In genomic region chr1:166156674-166157073, GRCh38 we compare ENCODE assay signal across 27 cellular contexts. TPM values are rescaled to one million over a fixed set of nuclear protein-coding genes. Genes with fewer than 3 reads are reported as not detected.
"Had no signal": no experiment of that assay in that cellular context is flagged by ENCODE, and none has a peak within 500 bp of the region (broad histone marks: within the 10 kb centered on the region; RNA-seq: fewer than 3 reads in every experiment).

No MANE protein-coding gene starts in this region.

- H3K9me3 ChIP-seq: colonic mucosa, esophagus muscularis mucosa, esophagus squamous epithelium, gastrocnemius medialis, gastroesophageal sphincter, heart left ventricle, heart right ventricle had no signal

- H3K27ac Mint-ChIP-seq: dendritic cell treated with granulocyte-macrophage colony-stimulating factor and Interleukin-4, amounts not matched to agents 40 ng/mL and 50 ng/mL, for 4 days; effector memory CD8-positive, alpha-beta T cell; endodermal cell had no signal

- H3K4me1 ChIP-seq: colonic mucosa, esophagus squamous epithelium, foreskin keratinocyte had no signal

- H3K27ac ChIP-seq: colonic mucosa, coronary artery, dorsolateral prefrontal cortex, epithelial cell of prostate, esophagus muscularis mucosa, esophagus squamous epithelium, foreskin keratinocyte, gastrocnemius medialis, gastroesophageal sphincter, heart left ventricle, heart right ventricle had no signal

- ATAC-seq: effector memory CD8-positive, alpha-beta T cell; esophagus mucosa; foreskin keratinocyte; gastrocnemius medialis; gastroesophageal sphincter had no signal

- H3K9me3 Mint-ChIP-seq: dendritic cell treated with granulocyte-macrophage colony-stimulating factor and Interleukin-4, amounts not matched to agents 40 ng/mL and 50 ng/mL, for 4 days; endodermal cell had no signal

- DNase-seq: colonic mucosa; cortex of kidney; dermis blood vessel endothelial cell; dorsolateral prefrontal cortex; effector CD4-positive, alpha-beta T cell; effector CD8-positive, alpha-beta T cell; effector memory CD4-positive, alpha-beta T cell; effector memory CD8-positive, alpha-beta T cell; endodermal cell; erythroblast; esophagus squamous epithelium; foreskin fibroblast; foreskin keratinocyte; foreskin melanocyte; heart left ventricle; heart right ventricle had no signal

- H3K4me3 ChIP-seq: colonic mucosa, coronary artery, dorsolateral prefrontal cortex, esophagus muscularis mucosa, esophagus squamous epithelium, gastrocnemius medialis, gastroesophageal sphincter, heart left ventricle, heart right ventricle had no signal

- H3K4me3 Mint-ChIP-seq: dendritic cell treated with granulocyte-macrophage colony-stimulating factor and Interleukin-4, amounts not matched to agents 40 ng/mL and 50 ng/mL, for 4 days; effector memory CD8-positive, alpha-beta T cell; endodermal cell had no signal

- H3K27me3 ChIP-seq: colonic mucosa, esophagus muscularis mucosa, foreskin keratinocyte, gastrocnemius medialis, gastroesophageal sphincter, heart left ventricle, heart right ventricle had no signal

- H3K36me3 ChIP-seq: colonic mucosa, esophagus muscularis mucosa, esophagus squamous epithelium, gastrocnemius medialis, gastroesophageal sphincter, heart left ventricle, heart right ventricle had no signal

RNA-seq across cellular contexts. Expression of gene FAM78B, which starts 10.1 kb away (rescaled TPM):
- total RNA-seq: endothelial cell of umbilical vein, epithelial cell of proximal tubule, fibroblast of villous mesenchyme, glomerular endothelial cell had no signal
